Comparison of ENCODE assay signal across 27 cellular contexts in the genomic region with DNA sequence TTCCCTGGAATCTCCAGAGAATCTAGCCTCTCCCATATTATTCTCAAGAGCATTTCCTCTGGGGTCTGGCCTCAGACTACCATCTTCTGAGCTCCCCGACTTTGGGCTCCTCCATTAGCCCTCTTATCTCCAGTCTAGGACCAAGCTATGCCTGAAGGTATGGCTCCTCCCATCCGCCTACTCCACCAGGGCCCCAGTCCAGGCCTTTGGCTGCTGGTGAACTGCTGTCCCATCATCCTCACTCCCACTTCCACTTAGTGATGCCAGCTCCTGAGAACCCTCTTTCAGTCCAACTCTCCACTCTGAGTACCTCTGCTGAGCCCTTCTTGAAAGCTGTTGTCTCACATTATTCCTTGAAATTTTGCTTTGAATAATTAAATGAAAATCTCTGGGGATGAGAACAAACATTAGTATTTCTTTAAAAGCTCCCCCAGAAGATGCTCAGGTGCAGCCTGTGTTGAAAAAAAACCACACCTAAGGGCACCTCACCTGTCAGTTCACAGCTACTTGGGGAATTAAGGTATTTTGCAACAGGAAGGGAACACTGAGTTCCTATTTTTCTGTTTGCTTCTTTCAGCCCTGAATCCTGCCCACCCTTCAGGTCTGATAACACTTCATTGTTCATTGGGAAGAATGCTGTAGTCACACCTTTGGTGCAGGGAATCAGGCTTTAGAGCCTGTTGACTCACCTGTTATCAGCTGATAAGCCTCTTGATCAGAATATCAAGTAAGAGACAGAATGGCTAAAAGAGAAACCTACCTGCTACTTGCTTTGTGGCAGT. TPM values are rescaled to one million over a fixed set of nuclear protein-coding genes. Genes with fewer than 3 reads are reported as not detected.
"Had no signal": no experiment of that assay in that cellular context is flagged by ENCODE, and none has a peak within 500 bp of the region (broad histone marks: within the 10 kb centered on the region; RNA-seq: fewer than 3 reads in every experiment).

No MANE protein-coding gene starts in this region.

- H3K9me3 ChIP-seq: adrenal gland, breast epithelium, esophagus muscularis mucosa, neutrophil, ovary, right lobe of liver, transverse colon had no signal

- ATAC-seq: activated T-cell treated with anti-CD3 and anti-CD28 coated beads, Interleukin-2, amount 50 U/mL, for 4 hours; effector memory CD8-positive, alpha-beta T cell; natural killer cell treated with Interleukin-12 subunit alpha and Interleukin-12 subunit beta and Interleukin-15 and Interleukin-18, amount 100 ng/mL, for 72 hours; right lobe of liver; stimulated activated effector memory CD8-positive, alpha-beta T cell treated with anti-CD3 and anti-CD28 coated beads, Interleukin-12 subunit alpha, Interleukin-12 subunit beta, amount 100 ng/mL, for 72 hours; WTC11 had no signal

- H3K4me1 ChIP-seq: adrenal gland, breast epithelium, esophagus muscularis mucosa, right lobe of liver, transverse colon had no signal

- H3K27me3 ChIP-seq: adrenal gland, breast epithelium, esophagus muscularis mucosa, neutrophil, ovary, right lobe of liver, transverse colon had no signal

- H3K4me3 ChIP-seq: adrenal gland, breast epithelium, esophagus muscularis mucosa, ovary, right lobe of liver, skin epidermis, transverse colon had no signal

- H3K27ac ChIP-seq: adrenal gland, breast epithelium, esophagus muscularis mucosa, neutrophil, ovary, right lobe of liver, skin epidermis, transverse colon had no signal

- H3K36me3 ChIP-seq: adrenal gland, breast epithelium, ovary, right lobe of liver, transverse colon had no signal

- DNase-seq: activated CD4-positive, alpha-beta T cell treated with anti-CD3 and anti-CD28 coated beads, Interleukin-2, amount 50 U/mL, for 4 hours; activated CD8-positive, alpha-beta memory T cell treated with anti-CD3 and anti-CD28 coated beads for 24 hours; activated CD8-positive, alpha-beta memory T cell treated with anti-CD3 and anti-CD28 coated beads, Interleukin-2, amount 50 U/mL, for 4 hours; activated naive CD4-positive, alpha-beta T cell; activated T-cell treated with anti-CD3 and anti-CD28 coated beads, Interleukin-2, amount 50 U/mL, for 4 hours; adrenal gland; effector memory CD8-positive, alpha-beta T cell; glutamatergic neuron; hippocampal formation; kidney glomerular epithelial cell; ovary; right lobe of liver; stimulated activated CD4-positive, alpha-beta T cell treated with anti-CD3 and anti-CD28 coated beads, Interleukin-2, amount 100 ng/mL, for 24 hours; T1000; transverse colon had no signal

RNA-seq across cellular contexts. Expression of a gene that starts 9.5 kb away (rescaled TPM):
- total RNA-seq: activated T-helper 2 cell treated with anti-CD3 and anti-CD28 coated beads, Interferon-gamma antibody, Interleukin-2, Interleukin-4, amounts not matched to agents 10 μg/mL and 5 μg/mL and 100 μg/mL, durations not matched to agents 14 hours and 24 hours and 36 hours; astrocyte; breast epithelium; dermis microvascular lymphatic vessel endothelial cell; frontal cortex; liver; natural killer cell treated with Interleukin-12 subunit alpha and Interleukin-12 subunit beta and Interleukin-15 and Interleukin-18, amount 100 ng/mL, for 72 hours; right lobe of liver; transverse colon had no signal
